ENCODE assay signal across 22 cellular contexts in the genomic region with DNA sequence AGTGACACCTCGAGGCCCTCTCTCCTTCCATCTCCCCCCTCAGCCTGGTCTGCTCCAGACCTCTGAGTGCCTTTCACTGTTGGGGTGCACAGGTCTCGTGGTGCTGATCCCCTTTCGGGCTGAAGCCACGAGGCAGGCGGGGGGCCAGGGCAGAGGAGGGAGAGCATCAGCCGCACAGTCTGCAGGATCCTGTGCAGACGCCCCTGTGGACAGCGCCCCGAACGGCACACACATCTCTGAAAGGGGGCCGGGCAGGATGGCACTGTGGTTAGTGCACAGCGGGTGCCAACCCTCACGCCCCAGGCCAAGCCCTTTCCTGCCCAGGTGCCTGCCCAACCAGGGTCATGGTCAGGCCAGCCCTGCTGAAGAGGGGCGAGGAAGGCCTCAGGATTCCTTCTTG. TPM values are rescaled to one million over a fixed set of nuclear protein-coding genes. Genes with fewer than 3 reads are reported as not detected.
DNase-seq lines count a peak whose midpoint lies in the region; ATAC-seq, FAIRE-seq and TF ChIP-seq lines count a peak whose summit lies in the region.
"Had no signal": no experiment of that assay in that cellular context is flagged by ENCODE, and none has a peak within 500 bp of the region (broad histone marks: within the 10 kb centered on the region; RNA-seq: fewer than 3 reads in every experiment).

No MANE protein-coding gene starts in this region.

- H3K27ac ChIP-seq in BLaER1 (no peak overlapping the region), kidney (ENCODE audit: low read depth in 2 of 2, low read length in 2 of 2) (no peak overlapping the region), sigmoid colon (no peak overlapping the region)
- H3K27ac ChIP-seq in BLaER1 treated with 17β-estradiol and CSF1 and Interleukin-3, amounts not matched to agents 10 nM and 100 nM = no peak overlapping the region

- intact Hi-C loops in kidney (cut with DNase I) = no loop called here
- intact Hi-C loops in sigmoid colon (cut with DNase I) = no loop called here
- intact Hi-C loops in sciatic nerve (cut with DNase I) = loop anchor here (10.0 kb wide), 1 partner anchor 398 kb away; no protein-coding TSS in a partner anchor

- H3K27me3 ChIP-seq in BLaER1 (peaks cover 15% of the 10 kb centered on the region; the same call in 1 of the 2 replicates), sigmoid colon (peaks cover 8 to 86% (median 26%) of the 10 kb centered on the region in 3 donors)
- H3K27me3 ChIP-seq in BLaER1 treated with 17β-estradiol and CSF1 and Interleukin-3, amounts not matched to agents 10 nM and 100 nM = peaks cover 0 to 11% (median 4%) of the 10 kb centered on the region in 11 experiments; a peak in 7 of 22 replicates

- H3K4me3 ChIP-seq in BLaER1 (no peak overlapping the region), kidney (ENCODE audit: low read length in 2 of 2) (no peak overlapping the region), sigmoid colon (no peak overlapping the region)
- no peak overlapping the region for H3K4me3 ChIP-seq in BLaER1 treated with 17β-estradiol and CSF1 and Interleukin-3, amounts not matched to agents 10 nM and 100 nM
- H3K4me3 ChIP-seq: GM23338 had no signal

- peaks cover 18% of the 10 kb centered on the region for H3K27me3 Mint-ChIP-seq in T-helper 17 cell

- no peak for TF ChIP-seq POLR2A in sigmoid colon (IDR thresholded peaks at IDR 0.05)

- peaks cover 56% of the 10 kb centered on the region for H3K4me1 ChIP-seq in BLaER1
- peaks cover 13 to 61% (median 44%) of the 10 kb centered on the region in 10 experiments for H3K4me1 ChIP-seq in BLaER1 treated with 17β-estradiol and CSF1 and Interleukin-3, amounts not matched to agents 10 nM and 100 nM
- no peaks in the 10 kb centered on the region for H3K4me1 ChIP-seq in kidney (ENCODE audit: control insufficient read depth in 1 of 2, insufficient read depth in 1 of 2, low read depth in 1 of 2, low read length in 2 of 2)
- no peaks in the 10 kb centered on the region for H3K4me1 ChIP-seq in sigmoid colon

- FAIRE-seq in kidney (lab: Jason Lieb, UNC) = no peak
- FAIRE-seq: GM12891, GM18507 had no signal

- H4K20me1 ChIP-seq in BLaER1 = no peaks in the 10 kb centered on the region
- H4K20me1 ChIP-seq in BLaER1 treated with 17β-estradiol and CSF1 and Interleukin-3, amounts not matched to agents 10 nM and 100 nM = peaks cover 0 to 8% (median 0%) of the 10 kb centered on the region in 11 experiments; a peak in 1 of 22 replicates

- no peak for TF ChIP-seq EP300 in sigmoid colon (IDR thresholded peaks at IDR 0.05)

- H3K9me3 ChIP-seq in BLaER1 (no peaks in the 10 kb centered on the region), T-helper 17 cell (ENCODE audit: control insufficient read depth, low read length, poor library complexity, severe bottlenecking) (no peaks in the 10 kb centered on the region), kidney (ENCODE audit: control insufficient read depth in 1 of 2, low read length in 2 of 2) (no peaks in the 10 kb centered on the region), sigmoid colon (no peaks in the 10 kb centered on the region)
- no peaks in the 10 kb centered on the region for H3K9me3 ChIP-seq in BLaER1 treated with 17β-estradiol and CSF1 and Interleukin-3, amounts not matched to agents 10 nM and 100 nM (replicated peaks in 1 of 11)

- DNase-seq in T-helper 17 cell (no peak), kidney (peak; percentile 64), sigmoid colon (no peak), sciatic nerve (ENCODE audit: low spot score) (no peak), OCI-M2 (lab: John Stamatoyannopoulos, UW; ENCODE audit: unreplicated experiment) (no peak), NK-92 (lab: John Stamatoyannopoulos, UW; ENCODE audit: unreplicated experiment) (no peak)
- DNase-seq: Calu3; CD4-positive, alpha-beta T cell; CD8-positive, alpha-beta memory T cell; COR-L47; DMS53; DMS79 treated with DMSO at 0.1 percent for 48 hours; GF-D8; H9 had no signal

- H3K9ac ChIP-seq in BLaER1 (no peak overlapping the region), kidney (ENCODE audit: low read length in 2 of 2) (no peak overlapping the region)
- H3K9ac ChIP-seq in BLaER1 treated with 17β-estradiol and CSF1 and Interleukin-3, amounts not matched to agents 10 nM and 100 nM = no peak overlapping the region

- H3K4me1 Mint-ChIP-seq in T-helper 17 cell = peaks cover 12% of the 10 kb centered on the region
- H3K4me1 Mint-ChIP-seq: CD14-positive monocyte had no signal

- H3K36me3 Mint-ChIP-seq in T-helper 17 cell (ENCODE audit: low read depth) = peaks cover 4% of the 10 kb centered on the region
- H3K36me3 Mint-ChIP-seq: CD14-positive monocyte; CD8-positive, alpha-beta memory T cell had no signal

- no peak overlapping the region for H3K4me3 Mint-ChIP-seq in T-helper 17 cell
- H3K4me3 Mint-ChIP-seq: CD14-positive monocyte; CD4-positive, alpha-beta T cell; GM23338; H9 had no signal

- ATAC-seq in T-helper 17 cell = no peak
- no peak for ATAC-seq in sciatic nerve
- ATAC-seq: GM23338, HCT116 had no signal

- WGBS in sigmoid colon, 2 donors = 71 to 72% methylated on average over 14 of the region's 14 CpGs

- peak overlapping the region; percentile 49 for H3K27ac Mint-ChIP-seq in T-helper 17 cell
- H3K27ac Mint-ChIP-seq: CD14-positive monocyte; CD4-positive, alpha-beta T cell; GM23338; H9 had no signal

- peak overlapping the region; percentile 62 for H3K4me2 ChIP-seq in BLaER1
- peak overlapping the region in 9 of 11 experiments; percentile 19 to 63 (median 34); a peak in 15 of 22 replicates for H3K4me2 ChIP-seq in BLaER1 treated with 17β-estradiol and CSF1 and Interleukin-3, amounts not matched to agents 10 nM and 100 nM
- H3K4me2 ChIP-seq: GM23338 had no signal

- TF ChIP-seq CTCF in kidney (IDR thresholded peaks at IDR 0.05; ENCODE audit: borderline replicate concordance, extremely low read depth, insufficient read depth) = no peak
- TF ChIP-seq CTCF in sigmoid colon (IDR thresholded peaks at IDR 0.05) = no peak

- no peaks in the 10 kb centered on the region for H3K36me3 ChIP-seq in BLaER1
- H3K36me3 ChIP-seq in BLaER1 treated with 17β-estradiol and CSF1 and Interleukin-3, amounts not matched to agents 10 nM and 100 nM = no peaks in the 10 kb centered on the region
- H3K36me3 ChIP-seq in kidney (ENCODE audit: control insufficient read depth in 1 of 2, insufficient read depth in 2 of 2, low read length in 2 of 2) = no peaks in the 10 kb centered on the region
- H3K36me3 ChIP-seq in sigmoid colon = no peaks in the 10 kb centered on the region

RNA-seq across cellular contexts. Expression of gene CACNA1I, which starts 56.7 kb away (rescaled TPM):
- total RNA-seq in T-helper 17 cell (10 to 100 TPM; 20.3 to 27.9 TPM), kidney (0.63 TPM), sigmoid colon (under 1 TPM in 3 of 4 donors, not detected in 1; under 0.01 to 0.16 (median 0.14) TPM), sciatic nerve (0.40 TPM)
- polyA plus RNA-seq in kidney (ENCODE audit: insufficient read depth, low read depth, low replicate concordance) (not detected), sigmoid colon (under 1 TPM in 1 of 3 donors, not detected in 2; 0.95 TPM)
- total RNA-seq: Daoy had no signal
- polyA plus RNA-seq: CD14-positive monocyte had no signal

Comparison
In these comparisons a context has a peak if more than half of its experiments do, and no peak if none do; other contexts are left out.
1. RNA of gene CACNA1I, which starts 56.7 kb away (total RNA-seq): 20.3 to 27.9 TPM in T-helper 17 cell; 0.63 TPM in kidney (single experiment), 0.40 TPM in sciatic nerve (single experiment) and under 0.01 to 0.16 TPM in sigmoid colon; every median in the first group is over 10 times any median in the second.